Comparison of ENCODE assay signal across 8 cellular contexts in the genomic region with DNA sequence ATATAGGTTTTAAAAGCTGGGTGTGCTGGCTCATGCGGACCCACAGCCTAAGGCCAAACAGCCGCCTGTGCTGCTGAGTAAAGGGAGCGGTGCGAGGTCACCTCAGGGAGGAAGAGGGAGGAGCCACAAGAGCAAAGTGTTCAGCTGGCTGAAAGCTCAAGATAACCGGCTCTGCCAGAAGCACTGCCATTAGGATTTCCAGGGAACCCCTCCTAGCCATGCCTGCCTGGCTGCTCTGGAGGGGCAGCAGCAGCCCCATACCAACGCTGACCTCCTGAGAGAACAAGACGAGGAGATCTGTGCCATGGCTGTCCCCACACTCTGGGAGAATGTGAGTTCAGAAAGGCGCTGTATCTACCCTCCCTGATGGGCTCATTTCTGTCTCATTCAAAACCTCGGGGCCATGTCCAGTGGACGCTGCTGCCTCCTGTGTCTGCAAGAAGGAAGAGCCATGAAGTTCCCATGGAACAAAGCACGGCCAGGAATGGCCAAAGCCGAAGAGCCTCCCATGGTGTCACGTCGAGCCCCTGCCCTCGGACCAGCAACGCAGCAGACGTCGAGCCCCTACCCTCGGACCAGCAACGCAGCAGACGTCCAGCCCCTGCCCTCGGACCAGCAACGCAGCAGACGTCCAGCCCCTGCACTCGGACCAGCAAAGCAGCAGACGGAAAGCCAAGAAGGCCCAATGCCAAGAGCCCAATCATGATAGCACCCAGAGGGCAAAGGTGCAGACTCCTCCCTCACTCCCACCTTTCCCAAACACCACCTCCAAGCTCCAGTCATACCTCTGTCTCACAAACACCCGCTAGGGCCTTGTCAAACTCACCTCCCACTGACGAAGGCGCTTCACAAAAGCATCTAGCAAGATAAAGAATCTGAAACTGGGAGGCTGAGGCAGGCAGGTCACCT.
DNase-seq lines count a peak whose midpoint lies in the region; ATAC-seq and TF ChIP-seq lines count a peak whose summit lies in the region.

No MANE protein-coding gene starts in this region.

- H3K27ac ChIP-seq in Panc1 (ENCODE audit: low read length) = peak overlapping the region; percentile 71

- no peaks in the 10 kb centered on the region for H3K27me3 ChIP-seq in Panc1 (ENCODE audit: control insufficient read depth, insufficient read depth, low read length)

- no peaks in the 10 kb centered on the region for H3K9me3 Mint-ChIP-seq in effector memory CD8-positive, alpha-beta T cell
- H3K9me3 Mint-ChIP-seq in natural killer cell treated with Interleukin-12 subunit alpha and Interleukin-12 subunit beta and Interleukin-15 and Interleukin-18, amount 100 ng/mL, for 72 hours = no peaks in the 10 kb centered on the region

- BruUV-seq in Panc1 (replicated peaks; lab: Mats Ljungman, UMichigan) = no TSS peak

- no peaks in the 10 kb centered on the region for H3K36me3 ChIP-seq in Panc1 (ENCODE audit: control insufficient read depth, insufficient read depth, low read length)

- intact Hi-C loops in Panc1 (cut with micrococcal nuclease; ENCODE audit: unreplicated experiment) = no loop called here

- POLR2A ChIA-PET in Panc1 (lab: Charles Lee) = interaction anchor here (0.5 kb wide), 1 partner anchor 69 kb away, joined by 3 read pairs; no protein-coding TSS in a partner anchor

- CTCF ChIA-PET in Panc1 (lab: Charles Lee) = interaction anchor here (0.9 kb wide), 1 partner anchor 125 kb away, joined by 6 read pairs; the partner anchor contains the start of gene SPG7

- H3K27ac Mint-ChIP-seq in effector memory CD8-positive, alpha-beta T cell = peak overlapping the region; percentile 90 to 95
- H3K27ac Mint-ChIP-seq in natural killer cell treated with Interleukin-12 subunit alpha and Interleukin-12 subunit beta and Interleukin-15 and Interleukin-18, amount 100 ng/mL, for 72 hours = peak overlapping the region; percentile 57 to 78

- ATAC-seq in Panc1 = peak; percentile 89
- ATAC-seq in effector memory CD8-positive, alpha-beta T cell (replicated peaks) = peak; percentile 73
- peak; percentile 80 to 82 for ATAC-seq in natural killer cell treated with Interleukin-12 subunit alpha and Interleukin-12 subunit beta and Interleukin-15 and Interleukin-18, amount 100 ng/mL, for 72 hours
- ATAC-seq in HG03354 (IDR thresholded peaks at IDR 0.05; ENCODE audit: poor library complexity, severe bottlenecking, unreplicated experiment) = no peak
- no peak for ATAC-seq in GM19452 (IDR thresholded peaks at IDR 0.05; ENCODE audit: unreplicated experiment)
- ATAC-seq in GM18873 (IDR thresholded peaks at IDR 0.05; ENCODE audit: low FRiP score, unreplicated experiment) = no peak

- peaks cover 35% of the 10 kb centered on the region for H3K36me3 Mint-ChIP-seq in effector memory CD8-positive, alpha-beta T cell (ENCODE audit: insufficient read depth)
- H3K36me3 Mint-ChIP-seq in natural killer cell treated with Interleukin-12 subunit alpha and Interleukin-12 subunit beta and Interleukin-15 and Interleukin-18, amount 100 ng/mL, for 72 hours = no peaks in the 10 kb centered on the region

- peak overlapping the region; percentile 72 for H3K4me3 Mint-ChIP-seq in effector memory CD8-positive, alpha-beta T cell
- H3K4me3 Mint-ChIP-seq in natural killer cell treated with Interleukin-12 subunit alpha and Interleukin-12 subunit beta and Interleukin-15 and Interleukin-18, amount 100 ng/mL, for 72 hours = peak overlapping the region; percentile 16

- no peaks in the 10 kb centered on the region for H3K27me3 Mint-ChIP-seq in effector memory CD8-positive, alpha-beta T cell
- H3K27me3 Mint-ChIP-seq in natural killer cell treated with Interleukin-12 subunit alpha and Interleukin-12 subunit beta and Interleukin-15 and Interleukin-18, amount 100 ng/mL, for 72 hours = no peaks in the 10 kb centered on the region

- TF ChIP-seq CTCF in Panc1 (IDR thresholded peaks at IDR 0.05) = no peak

- peaks cover 70% of the 10 kb centered on the region for H3K4me1 ChIP-seq in Panc1 (ENCODE audit: control insufficient read depth, insufficient read depth, low read length)

- in situ Hi-C loops in Panc1 (cut with HindIII; ENCODE audit: low pct_unique_long_range_greater_than_20kb, low sequenced_read_pairs) = no loop called here

- no peaks in the 10 kb centered on the region for H3K9me3 ChIP-seq in Panc1 (ENCODE audit: control insufficient read depth, insufficient read depth, low read depth, low read length)

- H3K4me3 ChIP-seq in Panc1 (ENCODE audit: low read depth in 2 of 2, low read length in 2 of 2) = peak overlapping the region in 1 of 2 experiments; percentile 10; a peak in 1 of 4 replicates

- DNase-seq in ELF-1 (ENCODE audit: low read depth, low spot score) = peak; percentile 89
- no peak for DNase-seq in Panc1 (ENCODE audit: low read depth, low spot score)
- peak in 1 of 3 experiments; percentile 15 for DNase-seq in effector memory CD8-positive, alpha-beta T cell
- DNase-seq in natural killer cell treated with Interleukin-12 subunit alpha and Interleukin-12 subunit beta and Interleukin-15 and Interleukin-18, amount 100 ng/mL, for 72 hours (ENCODE audit: low spot score) = no peak
- no peak for DNase-seq in activated effector memory CD4-positive, alpha-beta T cell treated with anti-CD3 and anti-CD28 coated beads, Interleukin-2, amount 50 U/mL, for 16 hours

- peaks cover 77 to 80% of the 10 kb centered on the region in 2 donors for H3K4me1 Mint-ChIP-seq in effector memory CD8-positive, alpha-beta T cell (ENCODE audit: low read depth in 2 of 2)
- peaks cover 67 to 72% of the 10 kb centered on the region in 2 donors for H3K4me1 Mint-ChIP-seq in natural killer cell treated with Interleukin-12 subunit alpha and Interleukin-12 subunit beta and Interleukin-15 and Interleukin-18, amount 100 ng/mL, for 72 hours (ENCODE audit: low read depth in 2 of 2)

Comparison
In these comparisons a context has a peak if more than half of its experiments do, and no peak if none do; other contexts are left out.
1. ATAC-seq: peak in Panc1 (single experiment), effector memory CD8-positive, alpha-beta T cell (single experiment) and natural killer cell treated with Interleukin-12 subunit alpha and Interleukin-12 subunit beta and Interleukin-15 and Interleukin-18, amount 100 ng/mL, for 72 hours (2 of 2); none in HG03354 (single experiment), GM19452 (single experiment) and GM18873 (single experiment).